8 cellular contexts compared by ENCODE assay signal in the genomic region with DNA sequence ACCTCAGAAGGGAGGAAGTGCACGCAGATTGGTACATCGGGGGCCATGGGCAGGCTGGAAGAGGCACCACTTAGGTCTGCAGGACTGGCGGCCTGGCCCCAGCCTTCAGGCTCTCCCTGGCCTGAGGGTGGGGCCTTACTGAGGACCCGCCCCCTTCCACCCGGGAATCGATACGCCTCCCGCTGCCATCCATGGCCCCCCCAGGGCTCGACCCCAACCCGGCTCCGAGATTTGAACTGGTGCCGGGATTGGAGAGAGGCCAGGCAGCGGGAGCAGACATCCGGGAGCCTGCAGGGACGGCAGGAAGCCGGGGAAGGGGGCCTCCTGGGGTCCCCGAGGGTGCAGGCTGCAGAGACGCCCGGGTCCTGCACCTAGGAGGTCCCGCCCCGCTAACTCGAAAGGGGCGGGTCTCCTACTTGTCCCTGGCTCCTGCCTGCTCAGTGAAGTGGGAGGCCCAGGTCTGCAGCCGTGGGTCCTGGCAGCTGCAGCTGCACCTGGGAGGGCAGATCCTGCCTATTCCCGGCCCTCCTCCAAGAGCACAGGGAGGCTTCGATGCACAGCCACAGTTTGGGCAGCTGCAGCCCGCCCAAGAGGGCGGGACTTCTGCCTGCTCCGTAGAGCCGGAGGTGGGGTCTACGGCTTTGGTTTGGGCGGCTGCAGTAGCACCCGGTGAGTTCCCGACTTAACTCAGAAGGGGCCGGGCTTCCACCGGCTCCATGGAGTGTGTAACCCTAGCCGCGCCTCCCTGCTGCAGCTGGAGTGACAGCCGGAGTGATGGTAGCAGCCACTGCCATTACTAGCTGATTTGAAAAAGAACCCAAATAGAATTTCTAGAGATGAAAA. TPM values are rescaled to one million over a fixed set of nuclear protein-coding genes. Genes with fewer than 3 reads are reported as not detected.
DNase-seq lines count a peak whose midpoint lies in the region; ATAC-seq and TF ChIP-seq lines count a peak whose summit lies in the region.

No MANE protein-coding gene starts in this region.

- no peaks in the 10 kb centered on the region for H3K9me3 Mint-ChIP-seq in CD14-positive monocyte
- H3K9me3 Mint-ChIP-seq in effector memory CD8-positive, alpha-beta T cell = no peaks in the 10 kb centered on the region

- ATAC-seq in GM19395 (IDR thresholded peaks at IDR 0.05; ENCODE audit: unreplicated experiment) (peak; percentile 94), HG03469 (IDR thresholded peaks at IDR 0.05; ENCODE audit: unreplicated experiment) (peak; percentile 59)
- ATAC-seq in effector memory CD8-positive, alpha-beta T cell (replicated peaks) = peak; percentile 91

- TF ChIP-seq CTCF in CD14-positive monocyte (IDR thresholded peaks at IDR 0.05) = no peak

- H3K27me3 Mint-ChIP-seq in CD14-positive monocyte (ENCODE audit: low read depth in 3 of 3) = peaks cover 0 to 4% (median 1%) of the 10 kb centered on the region in 3 donors
- no peaks in the 10 kb centered on the region for H3K27me3 Mint-ChIP-seq in effector memory CD8-positive, alpha-beta T cell

- H3K36me3 Mint-ChIP-seq in CD14-positive monocyte = no peaks in the 10 kb centered on the region
- H3K36me3 Mint-ChIP-seq in effector memory CD8-positive, alpha-beta T cell (ENCODE audit: insufficient read depth) = peaks cover 3% of the 10 kb centered on the region

- peak overlapping the region in 6 of 7 donors; percentile 63 to 87 (median 68) for H3K27ac Mint-ChIP-seq in CD14-positive monocyte
- H3K27ac Mint-ChIP-seq in effector memory CD8-positive, alpha-beta T cell = peak overlapping the region in 1 of 2 donors; percentile 65

- peaks cover 48% of the 10 kb centered on the region for H3K4me1 Mint-ChIP-seq in CD14-positive monocyte
- peaks cover 5 to 8% of the 10 kb centered on the region in 2 donors for H3K4me1 Mint-ChIP-seq in effector memory CD8-positive, alpha-beta T cell (ENCODE audit: low read depth in 2 of 2)

- peak; percentile 61 for DNase-seq in CD14-positive monocyte (ENCODE audit: low spot score)
- DNase-seq in NCI-H748 (lab: John Stamatoyannopoulos, UW; ENCODE audit: unreplicated experiment) = peak; percentile 100
- DNase-seq in activated CD4-positive, alpha-beta T cell treated with anti-CD3 and anti-CD28 coated beads, Interleukin-2, amount 50 U/mL, for 1 hour = peak; percentile 57
- peak; percentile 43 to 56 (median 51) for DNase-seq in effector memory CD8-positive, alpha-beta T cell
- peak; percentile 72 to 83 for DNase-seq in lung microvascular endothelial cell (ENCODE audit: low read depth in 2 of 2)
- DNase-seq in stimulated activated CD4-positive, alpha-beta T cell treated with anti-CD3 and anti-CD28 coated beads, TNF-alpha, amount 100 ng/mL, for 4 hours (ENCODE audit: low read depth in 3 of 3) = peak; percentile 29 to 41 (median 32)

- peak overlapping the region; percentile 83 to 92 for H3K4me3 Mint-ChIP-seq in CD14-positive monocyte
- peak overlapping the region; percentile 70 to 82 for H3K4me3 Mint-ChIP-seq in effector memory CD8-positive, alpha-beta T cell

- intact Hi-C loops in CD14-positive monocyte (cut with micrococcal nuclease) = loop anchor here in 1 of 2 donors (5.0 kb wide), 1 partner anchor 40 kb away; no protein-coding TSS in a partner anchor

RNA-seq across cellular contexts. Expression of gene TBC1D22B, which starts 35.2 kb away (rescaled TPM):
- 1 to 10 TPM; 3.9 to 4.9 TPM for polyA plus RNA-seq in CD14-positive monocyte
- total RNA-seq in lung microvascular endothelial cell = 5.9 and 9.7 TPM in 2 replicates

RNA-seq across cellular contexts. Expression of gene TMEM217, which starts 35.6 kb away (rescaled TPM):
- under 1 TPM in 1 of 2 donors, not detected in 1; 0.29 TPM for polyA plus RNA-seq in CD14-positive monocyte
- total RNA-seq in lung microvascular endothelial cell = 7.4 and 8.5 TPM in 2 replicates

RNA-seq across cellular contexts. Expression of gene PIM1, which starts 52.4 kb away (rescaled TPM):
- 10 to 100 TPM; 20.5 to 24.4 TPM for polyA plus RNA-seq in CD14-positive monocyte
- 0.40 and 0.65 TPM in 2 replicates for total RNA-seq in lung microvascular endothelial cell

Comparison
In these comparisons a context has a peak if more than half of its experiments do, and no peak if none do; other contexts are left out.
1. Peak in every context shown above with its lines: DNase-seq and ATAC-seq.
2. DNase-seq: peak in every context shown above with its lines; median percentile 100 in NCI-H748; 78 in lung microvascular endothelial cell; 61 in CD14-positive monocyte; 57 in activated CD4-positive, alpha-beta T cell treated with anti-CD3 and anti-CD28 coated beads, Interleukin-2, amount 50 U/mL, for 1 hour; 51 in effector memory CD8-positive, alpha-beta T cell; 32 in stimulated activated CD4-positive, alpha-beta T cell treated with anti-CD3 and anti-CD28 coated beads, TNF-alpha, amount 100 ng/mL, for 4 hours.